In genomic region chr18:26460449-26461091, GRCh38 we compare ENCODE assay signal across 8 cellular contexts.
DNase-seq lines count a peak whose midpoint lies in the region; ATAC-seq and TF ChIP-seq lines count a peak whose summit lies in the region.

No MANE protein-coding gene starts in this region.

- H3K27ac ChIP-seq in heart left ventricle (peak overlapping the region in 6 of 12 donors; percentile 4 to 57 (median 48)), sigmoid colon (no peak overlapping the region)

- TF ChIP-seq POLR2A in heart left ventricle (IDR thresholded peaks at IDR 0.05) (no peak), sigmoid colon (IDR thresholded peaks at IDR 0.05) (no peak)

- H3K27me3 ChIP-seq in heart left ventricle = no peaks in the 10 kb centered on the region
- H3K27me3 ChIP-seq in sigmoid colon = no peaks in the 10 kb centered on the region

- H3K4me1 ChIP-seq in heart left ventricle (peaks cover 0 to 33% (median 10%) of the 10 kb centered on the region in 12 donors), sigmoid colon (no peaks in the 10 kb centered on the region)

- DNase-seq in NCI-H2081 (lab: John Stamatoyannopoulos, UW) (peak; percentile 71 to 89), heart left ventricle (peak in 4 of 5 donors; percentile 38 to 74 (median 54)), left lobe of liver (ENCODE audit: low spot score) (no peak), sigmoid colon (no peak), superior temporal gyrus (ENCODE audit: extremely low spot score) (no peak)
- no peak for DNase-seq in effector CD4-positive, alpha-beta T cell

- peaks cover 0 to 13% (median 2%) of the 10 kb centered on the region in 9 donors for H3K36me3 ChIP-seq in heart left ventricle
- peaks cover 0 to 11% (median 1%) of the 10 kb centered on the region in 4 donors for H3K36me3 ChIP-seq in sigmoid colon

- ATAC-seq in GM18517 (IDR thresholded peaks at IDR 0.05; ENCODE audit: unreplicated experiment) = peak; percentile 86
- peak; percentile 64 for ATAC-seq in HG02610 (IDR thresholded peaks at IDR 0.05; ENCODE audit: unreplicated experiment)
- peak; percentile 94 to 96 (median 95) for ATAC-seq in heart left ventricle
- ATAC-seq in left lobe of liver = no peak

- no peak for TF ChIP-seq CTCF in heart left ventricle (IDR thresholded peaks at IDR 0.05)
- TF ChIP-seq CTCF in sigmoid colon (IDR thresholded peaks at IDR 0.05) = no peak

- TF ChIP-seq EP300 in sigmoid colon (IDR thresholded peaks at IDR 0.05) = no peak

- WGBS in heart left ventricle, 4 donors = 39 to 51% (median 44%) methylated on average over 4 of the region's 4 CpGs
- WGBS in sigmoid colon, 2 donors = 37 to 57% methylated on average over 4 of the region's 4 CpGs

- intact Hi-C loops in heart left ventricle (cut with DNase I) = loop anchor here in 3 of 10 donors (2.0 to 10.0 kb wide), 4 partner anchors 50 to 197 kb away; no protein-coding TSS in a partner anchor
- intact Hi-C loops in sigmoid colon (cut with DNase I) = no loop called here

- H3K4me3 ChIP-seq in heart left ventricle (no peak overlapping the region), sigmoid colon (no peak overlapping the region)

- H3K9me3 ChIP-seq in heart left ventricle (no peaks in the 10 kb centered on the region), sigmoid colon (no peaks in the 10 kb centered on the region)

Comparison
In these comparisons a context has a peak if more than half of its experiments do, and no peak if none do; other contexts are left out.
1. DNase-seq: peak in NCI-H2081 (2 of 2) and heart left ventricle (4 of 5); none in left lobe of liver (single experiment), sigmoid colon (single experiment), effector CD4-positive, alpha-beta T cell (single experiment) and superior temporal gyrus (single experiment).